11 cellular contexts compared by ENCODE assay signal in the genomic region with DNA sequence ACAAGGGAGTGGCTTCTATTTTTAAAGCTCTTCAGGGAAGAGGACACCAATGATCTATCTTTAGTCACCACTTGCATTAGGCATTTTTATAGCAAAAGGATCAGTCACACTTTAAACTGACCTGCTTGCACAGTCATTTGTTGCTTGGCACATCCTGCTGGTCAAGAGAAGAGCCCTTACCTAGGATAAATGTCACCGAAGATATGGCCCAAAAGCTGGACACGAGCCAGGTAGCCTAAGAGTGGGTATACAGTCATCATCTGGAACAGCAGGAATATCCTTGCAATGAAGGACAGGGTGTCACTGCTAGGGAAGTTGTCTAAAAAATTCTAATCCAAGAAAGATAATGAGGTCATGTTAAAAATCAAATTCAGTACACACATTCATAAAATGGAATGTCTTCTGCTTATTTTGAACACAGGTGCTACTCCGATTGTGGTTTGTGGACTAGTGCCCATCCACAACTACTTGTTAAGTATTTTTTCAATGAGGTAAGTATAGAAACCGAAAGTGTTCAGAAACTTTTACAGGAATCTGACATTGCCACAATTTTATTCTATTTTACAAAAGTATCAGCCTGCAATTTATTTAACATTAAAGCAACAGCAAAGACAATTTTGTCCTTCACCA.
DNase-seq lines count a peak whose midpoint lies in the region; ATAC-seq, FAIRE-seq and TF ChIP-seq lines count a peak whose summit lies in the region.
"Had no signal": no experiment of that assay in that cellular context is flagged by ENCODE, and none has a peak within 500 bp of the region (broad histone marks: within the 10 kb centered on the region; RNA-seq: fewer than 3 reads in every experiment).

No MANE protein-coding gene starts in this region.

- DNase-seq in A549 (ENCODE audit: low read depth in 1 of 2, low spot score in 1 of 2) (peak in 1 of 2 experiments; percentile 31), astrocyte of the spinal cord (ENCODE audit: low read depth, low spot score) (peak; percentile 64), lung microvascular endothelial cell (ENCODE audit: low read depth in 2 of 2) (peak; percentile 44 to 51), NCI-H2171 treated with DMSO at 0.1 percent for 48 hours (lab: John Stamatoyannopoulos, UW) (no peak), ureter (ENCODE audit: low spot score) (no peak), smooth muscle cell (lab: John Stamatoyannopoulos, UW; ENCODE audit: unreplicated experiment) (no peak), SKM-1 treated with dmso at 0.1 percent for 144 hours (lab: John Stamatoyannopoulos, UW; ENCODE audit: unreplicated experiment) (no peak)
- DNase-seq: activated effector memory CD4-positive, alpha-beta T cell treated with anti-CD3 and anti-CD28 coated beads, Interleukin-2, amount 50 U/mL, for 16 hours; H9 had no signal

- H3K27me3 ChIP-seq in KMS-11 (ENCODE audit: insufficient read depth, low read depth): no peaks in the 10 kb centered on the region
- H3K27me3 ChIP-seq in smooth muscle cell (ENCODE audit: low read depth): no peaks in the 10 kb centered on the region

- FAIRE-seq in A549 (lab: Jason Lieb, UNC): no peak
- FAIRE-seq: G401.6 had no signal

- H4K20me1 ChIP-seq in KMS-11 (ENCODE audit: insufficient read depth) (no peaks in the 10 kb centered on the region), smooth muscle cell (ENCODE audit: low read depth) (no peaks in the 10 kb centered on the region)

- H3K79me2 ChIP-seq in KMS-11 (ENCODE audit: insufficient read depth, low read depth) (no peaks in the 10 kb centered on the region), smooth muscle cell (ENCODE audit: low read depth) (no peaks in the 10 kb centered on the region)

- H3K4me2 ChIP-seq in A549 (peak overlapping the region; percentile 49), KMS-11 (peak overlapping the region; percentile 94), smooth muscle cell (no peak overlapping the region)

- H3K9me3 ChIP-seq in A549 (no peaks in the 10 kb centered on the region), smooth muscle cell (replicated peaks; ENCODE audit: low read depth) (no peaks in the 10 kb centered on the region)

- H3K27ac ChIP-seq in A549: peak overlapping the region; percentile 14 to 16; a peak in 2 of 6 replicates
- peak overlapping the region; percentile 59 for H3K27ac ChIP-seq in KMS-11
- H3K27ac ChIP-seq in smooth muscle cell (ENCODE audit: low read depth): no peak overlapping the region

- POLR2A ChIA-PET in A549 (lab: Yijun Ruan, JAX): no interaction called here

- H3K4me1 ChIP-seq in A549: peaks cover 49% of the 10 kb centered on the region
- peaks cover 53% of the 10 kb centered on the region for H3K4me1 ChIP-seq in KMS-11 (ENCODE audit: low read depth, poor library complexity, severe bottlenecking)
- H3K4me1 ChIP-seq in smooth muscle cell (ENCODE audit: low read depth): peaks cover 15% of the 10 kb centered on the region

- TF ChIP-seq RAD21 in A549 (conservative IDR thresholded peaks at IDR 0.05 in 1 of 2, IDR thresholded peaks at IDR 0.05 in 1 of 2): no peak

- H2AFZ ChIP-seq in KMS-11 (ENCODE audit: low read depth) (no peak overlapping the region), smooth muscle cell (ENCODE audit: low read depth) (no peak overlapping the region)

- H3K4me3 ChIP-seq in A549: no peak overlapping the region
- no peak overlapping the region for H3K4me3 ChIP-seq in KMS-11 (IDR thresholded peaks at IDR 0.05; ENCODE audit: insufficient read depth, low read depth, low read length)
- H3K4me3 ChIP-seq in astrocyte of the spinal cord (ENCODE audit: low read depth, low read length): no peak overlapping the region
- no peak overlapping the region for H3K4me3 ChIP-seq in smooth muscle cell

- no peak for TF ChIP-seq EP300 in A549 (IDR thresholded peaks at IDR 0.05)

- H3F3A ChIP-seq in smooth muscle cell (ENCODE audit: low read depth): peaks cover under 1% of the 10 kb centered on the region

- H3K36me3 ChIP-seq in KMS-11 (ENCODE audit: insufficient read depth): no peaks in the 10 kb centered on the region
- H3K36me3 ChIP-seq in smooth muscle cell (ENCODE audit: low read depth): no peaks in the 10 kb centered on the region

- no peak; a peak in 2 of 6 replicates for ATAC-seq in A549

- 65% methylated on average over 4 of the region's 4 CpGs for WGBS in A549 (ENCODE audit: missing lambda C conversion rate)
- 95% methylated on average over 4 of the region's 4 CpGs for WGBS in smooth muscle cell (ENCODE audit: low lambda C conversion rate)

- TF ChIP-seq POLR2A in A549 (IDR thresholded peaks at IDR 0.05; ENCODE audit: low read length): no peak

- CTCF ChIA-PET in A549 (lab: Yijun Ruan, JAX): no interaction called here

- H3K9ac ChIP-seq in KMS-11: peak overlapping the region; percentile 2; the same call in 1 of the 2 replicates
- H3K9ac ChIP-seq in smooth muscle cell (ENCODE audit: low read depth): no peak overlapping the region

- in situ Hi-C loops in astrocyte of the spinal cord (cut with HindIII; ENCODE audit: low sequenced_read_pairs): no loop called here

- TF ChIP-seq CTCF in A549 (IDR thresholded peaks at IDR 0.05) (no peak), KMS-11 (conservative IDR thresholded peaks at IDR 0.05; ENCODE audit: low read depth, low read length) (no peak), astrocyte of the spinal cord (IDR thresholded peaks at IDR 0.05; ENCODE audit: low read depth, low read length) (no peak), smooth muscle cell (IDR thresholded peaks at IDR 0.05; ENCODE audit: borderline replicate concordance, insufficient read depth, poor library complexity, severe bottlenecking) (no peak)

TF ChIP-seq in A549, 52 proteins besides CTCF, POLR2A, EP300 and RAD21:
- no peak for TF ChIP-seq NFE2L2 (conservative IDR thresholded peaks at IDR 0.05; ENCODE audit: low read length)
- TF ChIP-seq MAZ (IDR thresholded peaks at IDR 0.05; ENCODE audit: borderline replicate concordance, low read depth, low read length): no peak
- TF ChIP-seq SMC3 (IDR thresholded peaks at IDR 0.05): no peak
- TF ChIP-seq JUN (IDR thresholded peaks at IDR 0.05): no peak
- peak; percentile 80; the same call in 1 of the 2 replicates for TF ChIP-seq RFX5 (IDR thresholded peaks at IDR 0.05)
TF ChIP-seq in A549: peak in this region for 1.

Comparison
In these comparisons a context has a peak if more than half of its experiments do, and no peak if none do; other contexts are left out.
1. DNase-seq: peak in astrocyte of the spinal cord (single experiment) and lung microvascular endothelial cell (2 of 2); none in NCI-H2171 treated with DMSO at 0.1 percent for 48 hours (single experiment), ureter (single experiment), smooth muscle cell (single experiment) and SKM-1 treated with dmso at 0.1 percent for 144 hours (single experiment).